17 cellular contexts compared by ENCODE assay signal in the genomic region with DNA sequence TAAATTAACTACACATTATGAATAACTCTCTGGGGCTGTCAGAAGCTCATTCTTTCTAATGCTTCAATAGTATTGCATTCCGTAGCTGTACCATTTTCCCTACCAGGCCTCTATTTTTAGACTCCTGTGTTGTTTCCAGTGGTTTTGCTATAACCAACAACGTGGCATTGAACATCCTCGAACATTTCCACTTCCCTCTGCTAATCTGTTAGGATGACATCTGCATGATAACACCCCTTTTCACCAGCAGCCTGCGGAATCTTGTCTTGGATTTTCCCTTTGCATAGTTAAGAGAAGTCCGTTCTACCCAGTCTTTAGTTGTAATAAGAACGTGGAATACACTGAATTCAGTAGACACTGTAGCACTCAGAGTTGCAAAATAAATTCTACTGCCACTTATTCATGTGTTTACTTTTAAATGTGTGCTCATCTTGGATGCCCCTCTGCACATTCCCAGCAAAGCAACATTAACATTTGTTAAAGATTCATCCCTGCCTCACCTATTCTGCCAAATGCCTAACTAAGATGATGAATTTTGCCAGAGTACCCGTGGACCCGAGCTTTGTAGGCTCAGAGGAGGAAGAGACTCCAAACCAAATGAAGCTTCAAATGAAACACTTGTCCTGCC.
"Had no signal": no experiment of that assay in that cellular context is flagged by ENCODE, and none has a peak within 500 bp of the region (broad histone marks: within the 10 kb centered on the region; RNA-seq: fewer than 3 reads in every experiment).

No MANE protein-coding gene starts in this region.

- H3K4me3 ChIP-seq: ascending aorta, left lung had no signal

- H3K27ac ChIP-seq: ascending aorta, epithelial cell of prostate, left lung, parathyroid adenoma, WERI-Rb-1 had no signal

- ATAC-seq: activated CD8-positive, alpha-beta T cell treated with anti-CD3 and anti-CD28 coated beads, Interleukin-2, amount 10 ng/mL, durations not matched to agents 7 days and 5 days; left lung had no signal

- DNase-seq: activated CD4-positive, alpha-beta T cell treated with anti-CD3 and anti-CD28 coated beads for 4 hours; activated CD8-positive, alpha-beta memory T cell treated with anti-CD3 and anti-CD28 coated beads, Interleukin-2, amount 50 U/mL, for 48 hours; activated CD8-positive, alpha-beta T cell treated with anti-CD3 and anti-CD28 coated beads, Interleukin-2, amount 10 ng/mL, durations not matched to agents 7 days and 5 days; activated naive CD4-positive, alpha-beta T cell; cortex of kidney; effector memory CD4-positive, alpha-beta T cell; hypothalamus; left lung; retina; T1000; WERI-Rb-1 had no signal

- H3K4me3 Mint-ChIP-seq: activated CD8-positive, alpha-beta T cell treated with anti-CD3 and anti-CD28 coated beads, Interleukin-2, amount 10 ng/mL, durations not matched to agents 7 days and 5 days; activated T-helper 1 cell treated with anti-CD3 and anti-CD28 coated beads, Interleukin-12 subunit alpha, Interleukin-12 subunit beta, Interleukin-2, Interleukin-4 antibody, amounts not matched to agents 30 ng/mL and 10 ng/mL and 1 ng/mL, durations not matched to agents 14 hours and 24 hours and 36 hours; neural crest cell had no signal

- H3K9me3 ChIP-seq: ascending aorta, left lung had no signal

- H2AFZ ChIP-seq: parathyroid adenoma had no signal

- H3K27ac Mint-ChIP-seq: activated CD8-positive, alpha-beta T cell treated with anti-CD3 and anti-CD28 coated beads, Interleukin-2, amount 10 ng/mL, durations not matched to agents 7 days and 5 days; activated T-helper 1 cell treated with anti-CD3 and anti-CD28 coated beads, Interleukin-12 subunit alpha, Interleukin-12 subunit beta, Interleukin-2, Interleukin-4 antibody, amounts not matched to agents 30 ng/mL and 10 ng/mL and 1 ng/mL, durations not matched to agents 14 hours and 24 hours and 36 hours had no signal

- H3K9me3 Mint-ChIP-seq: activated T-helper 1 cell treated with anti-CD3 and anti-CD28 coated beads, Interleukin-12 subunit alpha, Interleukin-12 subunit beta, Interleukin-2, Interleukin-4 antibody, amounts not matched to agents 30 ng/mL and 10 ng/mL and 1 ng/mL, durations not matched to agents 14 hours and 24 hours and 36 hours; neural crest cell had no signal

- H3K36me3 ChIP-seq: ascending aorta had no signal

- H3K79me2 ChIP-seq: parathyroid adenoma had no signal

- H3K4me1 ChIP-seq: ascending aorta, left lung, parathyroid adenoma had no signal

- FAIRE-seq: urothelium cell line had no signal

- H3K27me3 ChIP-seq: ascending aorta, left lung had no signal
